ENCODE assay signal across 8 cellular contexts in genomic region chr2:74147729-74148456, GRCh38. TPM values are rescaled to one million over a fixed set of nuclear protein-coding genes. Genes with fewer than 3 reads are reported as not detected.
DNase-seq lines count a peak whose midpoint lies in the region; ATAC-seq and TF ChIP-seq lines count a peak whose summit lies in the region.

Gene BOLA3 (minus strand): TSS chr2:74147912. CDS start chr2:74147874, 38 bp downstream.

- peak; percentile 56 to 90 (median 68) for TF ChIP-seq CTCF in esophagus squamous epithelium (IDR thresholded peaks at IDR 0.05)

- 0 to 3% methylated on average over 3 to 17 of the region's 67 CpGs for WGBS in esophagus squamous epithelium, 2 donors

- H3K9ac ChIP-seq in HUES6 (ENCODE audit: low read length), result peak within 1 kb of the TSS; percentile 93

- peaks cover 0 to under 1% of the 10 kb centered on the region in 2 donors for H3K36me3 Mint-ChIP-seq in naive B cell
- H3K36me3 Mint-ChIP-seq in stimulated activated memory B cell treated with anti-CD40 and anti-IgM and Interleukin-4, amounts not matched to agents 10 μg/mL and 1 μg/mL and 100 μg/mL, for 72 hours, result no peaks in the 10 kb centered on the region

- H3K4me3 ChIP-seq in HUES6 (ENCODE audit: low read depth, low read length) (peak within 1 kb of the TSS; percentile 69), esophagus squamous epithelium (peak within 1 kb of the TSS; percentile 66 to 98 (median 76))

- H3K27ac ChIP-seq in HUES6 (ENCODE audit: low read depth, low read length) (peak within 1 kb of the TSS; percentile 50; the same call in 1 of the 2 replicates), esophagus squamous epithelium (peak within 1 kb of the TSS; percentile 73 to 82 (median 76))

- ATAC-seq in GM21423 (IDR thresholded peaks at IDR 0.05; ENCODE audit: unreplicated experiment) (peak; percentile 93), naive B cell (ENCODE audit: low read depth in 2 of 2) (peak; percentile 92)
- peak; percentile 97 for ATAC-seq in stimulated activated memory B cell treated with anti-CD40 and anti-IgM and Interleukin-4, amounts not matched to agents 10 μg/mL and 1 μg/mL and 100 μg/mL, for 72 hours

- H3K36me3 ChIP-seq in HUES6 (ENCODE audit: control insufficient read depth, insufficient read depth, low read length), result peaks cover 15% of the 10 kb centered on the region
- H3K36me3 ChIP-seq in esophagus squamous epithelium, result peaks cover 0 to 50% (median 0%) of the 10 kb centered on the region in 3 donors

- peaks cover 0 to 4% (median 0%) of the 10 kb centered on the region in 3 donors for H3K4me1 Mint-ChIP-seq in naive B cell
- H3K4me1 Mint-ChIP-seq in stimulated activated memory B cell treated with anti-CD40 and anti-IgM and Interleukin-4, amounts not matched to agents 10 μg/mL and 1 μg/mL and 100 μg/mL, for 72 hours, result peaks cover 9% of the 10 kb centered on the region

- no peaks in the 10 kb centered on the region for H3K9me3 Mint-ChIP-seq in naive B cell
- H3K9me3 Mint-ChIP-seq in stimulated activated memory B cell treated with anti-CD40 and anti-IgM and Interleukin-4, amounts not matched to agents 10 μg/mL and 1 μg/mL and 100 μg/mL, for 72 hours, result no peaks in the 10 kb centered on the region

- H3K9me3 ChIP-seq in HUES6 (ENCODE audit: control insufficient read depth, insufficient read depth, low read depth, low read length) (no peaks in the 10 kb centered on the region), esophagus squamous epithelium (no peaks in the 10 kb centered on the region)

- peak in 2 of 4 donors; percentile 20 to 24 for TF ChIP-seq POLR2A in esophagus squamous epithelium (IDR thresholded peaks at IDR 0.05)

- H3K27me3 Mint-ChIP-seq in naive B cell, result no peaks in the 10 kb centered on the region
- H3K27me3 Mint-ChIP-seq in stimulated activated memory B cell treated with anti-CD40 and anti-IgM and Interleukin-4, amounts not matched to agents 10 μg/mL and 1 μg/mL and 100 μg/mL, for 72 hours, result no peaks in the 10 kb centered on the region

- DNase-seq in DMS153 (lab: John Stamatoyannopoulos, UW), result peak; percentile 47
- DNase-seq in OCI-M1 (lab: John Stamatoyannopoulos, UW), result peak; percentile 91
- DNase-seq in activated T-cell treated with anti-CD3 and anti-CD28 coated beads, Interleukin-2, amount 50 U/mL, for 1 hour, result peak; percentile 85
- DNase-seq in esophagus squamous epithelium (lab: John Stamatoyannopoulos, UW), result no peak
- peak; percentile 81 for DNase-seq in naive B cell

- intact Hi-C loops in esophagus squamous epithelium (cut with DNase I), result loop anchor here (10.0 kb wide), 1 partner anchor 323 kb away; the partner anchor contains the start of gene STAMBP

- H3K27me3 ChIP-seq in HUES6 (ENCODE audit: control insufficient read depth, insufficient read depth, low read length) (no peaks in the 10 kb centered on the region), esophagus squamous epithelium (no peaks in the 10 kb centered on the region)

- H3K4me3 Mint-ChIP-seq in naive B cell, result no peak within 1 kb of the TSS
- no peak within 1 kb of the TSS for H3K4me3 Mint-ChIP-seq in stimulated activated memory B cell treated with anti-CD40 and anti-IgM and Interleukin-4, amounts not matched to agents 10 μg/mL and 1 μg/mL and 100 μg/mL, for 72 hours

- H3K4me1 ChIP-seq in HUES6 (ENCODE audit: control insufficient read depth, insufficient read depth, low read length) (peaks cover 10% of the 10 kb centered on the region; the same call in 1 of the 2 replicates), esophagus squamous epithelium (peaks cover 9 to 32% (median 18%) of the 10 kb centered on the region in 3 donors)

- peak within 1 kb of the TSS in 1 of 6 donors; percentile 38 for H3K27ac Mint-ChIP-seq in naive B cell
- no peak within 1 kb of the TSS for H3K27ac Mint-ChIP-seq in stimulated activated memory B cell treated with anti-CD40 and anti-IgM and Interleukin-4, amounts not matched to agents 10 μg/mL and 1 μg/mL and 100 μg/mL, for 72 hours

RNA-seq across cellular contexts. Expression of gene BOLA3, which starts in this region (rescaled TPM):
- 10 to 100 TPM; 27.1 to 69.3 (median 40.8) TPM for total RNA-seq in esophagus squamous epithelium
- 10 to 100 TPM; 25.2 to 36.9 (median 31.4) TPM for polyA plus RNA-seq in naive B cell (ENCODE audit: low read depth in 6 of 6)
